In the genomic region with DNA sequence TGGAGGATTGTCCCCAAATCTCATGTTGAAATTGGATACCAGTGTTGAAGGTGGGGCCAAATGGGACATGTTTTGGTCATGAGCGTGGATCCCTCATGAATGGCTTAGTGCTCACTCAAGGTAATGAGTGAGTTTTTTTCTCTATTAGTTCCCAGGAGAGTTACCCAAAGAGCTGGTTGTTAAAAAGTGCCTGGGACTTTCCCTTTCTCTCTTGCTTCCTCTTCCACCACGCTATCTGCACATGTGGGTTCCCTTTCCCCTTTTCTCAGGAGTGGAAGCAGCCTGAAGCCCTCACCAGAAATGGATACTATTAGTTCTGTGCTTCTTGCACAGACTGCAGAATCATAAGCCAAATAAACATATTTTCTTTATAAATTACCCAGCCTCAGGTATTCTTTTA, we compare ENCODE assay signal across 12 cellular contexts.
"Had no signal": no experiment of that assay in that cellular context is flagged by ENCODE, and none has a peak within 500 bp of the region (broad histone marks: within the 10 kb centered on the region; RNA-seq: fewer than 3 reads in every experiment).

No MANE protein-coding gene starts in this region.

- H3K4me1 ChIP-seq: breast epithelium had no signal

- H3K27me3 Mint-ChIP-seq: activated CD4-positive, alpha-beta memory T cell treated with anti-CD3 and anti-CD28 coated beads for 36 hours; naive thymus-derived CD4-positive, alpha-beta T cell had no signal

- DNase-seq: activated CD4-positive, alpha-beta memory T cell treated with anti-CD3 and anti-CD28 coated beads for 36 hours; activated CD8-positive, alpha-beta memory T cell treated with anti-CD3 and anti-CD28 coated beads, Interleukin-2, amount 50 U/mL, for 48 hours; aorta; dermis blood vessel endothelial cell; naive thymus-derived CD4-positive, alpha-beta T cell; stimulated activated CD4-positive, alpha-beta T cell treated with anti-CD3 and anti-CD28 coated beads, Interleukin-15, amount 100 ng/mL, for 24 hours; stimulated activated CD4-positive, alpha-beta T cell treated with anti-CD3 and anti-CD28 coated beads, Interleukin-4, amount 100 ng/mL, for 4 hours; T-helper 2 cell; trophoblast cell had no signal

- H3K27me3 ChIP-seq: breast epithelium, neutrophil had no signal

- H3K4me1 Mint-ChIP-seq: naive thymus-derived CD4-positive, alpha-beta T cell had no signal

- ATAC-seq: esophagus mucosa; naive thymus-derived CD4-positive, alpha-beta T cell had no signal

- H3K36me3 Mint-ChIP-seq: activated CD4-positive, alpha-beta memory T cell treated with anti-CD3 and anti-CD28 coated beads for 36 hours; naive thymus-derived CD4-positive, alpha-beta T cell had no signal

- H3K9me3 ChIP-seq: neutrophil had no signal

- H3K4me3 ChIP-seq: breast epithelium had no signal

- H3K27ac Mint-ChIP-seq: activated CD4-positive, alpha-beta memory T cell treated with anti-CD3 and anti-CD28 coated beads for 36 hours; naive thymus-derived CD4-positive, alpha-beta T cell had no signal

- H3K36me3 ChIP-seq: breast epithelium, neutrophil had no signal

- H3K4me3 Mint-ChIP-seq: activated CD4-positive, alpha-beta memory T cell treated with anti-CD3 and anti-CD28 coated beads for 36 hours; naive thymus-derived CD4-positive, alpha-beta T cell had no signal

- H3K27ac ChIP-seq: breast epithelium, neutrophil had no signal
